In genomic region chr6:2381872-2382661, GRCh38 we compare ENCODE assay signal across 17 cellular contexts.
DNase-seq lines count a peak whose midpoint lies in the region; ATAC-seq, FAIRE-seq and TF ChIP-seq lines count a peak whose summit lies in the region.
"Had no signal": no experiment of that assay in that cellular context is flagged by ENCODE, and none has a peak within 500 bp of the region (broad histone marks: within the 10 kb centered on the region; RNA-seq: fewer than 3 reads in every experiment).

No MANE protein-coding gene starts in this region.

- no peak for ATAC-seq in left cardiac atrium
- ATAC-seq in pancreas = peak; percentile 55 to 87 (median 70)
- no peak for ATAC-seq in HG03039 (IDR thresholded peaks at IDR 0.05; ENCODE audit: unreplicated experiment)
- ATAC-seq in HG03135 (IDR thresholded peaks at IDR 0.05; ENCODE audit: unreplicated experiment) = no peak
- ATAC-seq in HG02870 (IDR thresholded peaks at IDR 0.05; ENCODE audit: unreplicated experiment) = no peak

- H3K27me3 ChIP-seq in ascending aorta (no peaks in the 10 kb centered on the region), pancreas (no peaks in the 10 kb centered on the region)
- H3K27me3 ChIP-seq: BLaER1 had no signal

- H3K27ac ChIP-seq in ascending aorta (peak overlapping the region; percentile 80 to 86), pancreas (peak overlapping the region in 2 of 4 donors; percentile 24 to 55)
- H3K27ac ChIP-seq: BLaER1 had no signal

- WGBS in pancreas, 2 donors = 51 to 59% methylated on average over 18 of the region's 18 CpGs

- no peak for FAIRE-seq in pancreas (lab: Jason Lieb, UNC)
- FAIRE-seq: H1, RCC 7860 had no signal

- no peaks in the 10 kb centered on the region for H3K36me3 ChIP-seq in ascending aorta
- H3K36me3 ChIP-seq in pancreas = no peaks in the 10 kb centered on the region
- H3K36me3 ChIP-seq: BLaER1 had no signal

- peaks cover 0 to 14% of the 10 kb centered on the region in 2 donors for H3K4me1 ChIP-seq in ascending aorta
- no peaks in the 10 kb centered on the region for H3K4me1 ChIP-seq in pancreas
- H3K4me1 ChIP-seq: BLaER1 had no signal

- no peak for DNase-seq in ascending aorta (ENCODE audit: low spot score in 2 of 2)
- peak; percentile 26 for DNase-seq in left cardiac atrium
- DNase-seq in pancreas = peak in 1 of 6 donors; percentile 24
- no peak for DNase-seq in DMS53 (lab: John Stamatoyannopoulos, UW)
- DNase-seq: CD8-positive, alpha-beta memory T cell; IMR-90; MV-4-11; NCI-H1436; NCI-H2029 treated with DMSO at 0.1 percent for 48 hours; NCI-H524; SIG-M5 had no signal

- no peak for TF ChIP-seq CTCF in ascending aorta (IDR thresholded peaks at IDR 0.05)
- no peak for TF ChIP-seq CTCF in pancreas (IDR thresholded peaks at IDR 0.05)

- H3K9me3 ChIP-seq in ascending aorta (no peaks in the 10 kb centered on the region), pancreas (no peaks in the 10 kb centered on the region)
- H3K9me3 ChIP-seq: BLaER1 had no signal

- intact Hi-C loops in ascending aorta (cut with DNase I) (no loop called here), left cardiac atrium (cut with DNase I) (no loop called here), pancreas (cut with DNase I) (no loop called here)

- H3K4me3 ChIP-seq in ascending aorta = peak overlapping the region; percentile 2 to 57
- no peak overlapping the region for H3K4me3 ChIP-seq in pancreas
- H3K4me3 ChIP-seq: BLaER1 had no signal

Comparison
In these comparisons a context has a peak if more than half of its experiments do, and no peak if none do; other contexts are left out.
1. H3K4me3 ChIP-seq: peak in ascending aorta (2 of 2); none in pancreas (0 of 4).
2. ATAC-seq: peak in pancreas (4 of 4); none in left cardiac atrium (0 of 2), HG03039 (single experiment), HG03135 (single experiment) and HG02870 (single experiment).